Comparison of ENCODE assay signal across 1 cellular context in genomic region chr3:54146383-54147239, GRCh38.
TF ChIP-seq lines count a peak whose summit lies in the region.

No MANE protein-coding gene starts in this region.

TF ChIP-seq in HepG2, 621 proteins besides CTCF, POLR2A, EP300 and RAD21 (continued from another document and continues in another):
- no peak; the same call in 1 of the 2 replicates for TF ChIP-seq ZFP91 (CRISPR knock-in tag; IDR thresholded peaks at IDR 0.05; ENCODE audit: borderline replicate concordance)
- TF ChIP-seq THAP11 (CRISPR knock-in tag; IDR thresholded peaks at IDR 0.05): no peak
- no peak for TF ChIP-seq ZNF772 (CRISPR knock-in tag; IDR thresholded peaks at IDR 0.05)
- 0 out of 4 replicates have a peak, but pooled peaks of 1 of the 2 experiments have one; percentile 20 for TF ChIP-seq HMGXB4 (CRISPR knock-in tag; IDR thresholded peaks at IDR 0.05; ENCODE audit: borderline replicate concordance in 1 of 2, low read depth in 1 of 2)
- no peak for TF ChIP-seq ZNF326 (CRISPR knock-in tag; IDR thresholded peaks at IDR 0.05; ENCODE audit: borderline replicate concordance)
- TF ChIP-seq SUZ12 (IDR thresholded peaks at IDR 0.05; ENCODE audit: low read depth, low read length): no peak
- TF ChIP-seq FOSL1 (CRISPR knock-in tag; IDR thresholded peaks at IDR 0.05; ENCODE audit: borderline replicate concordance): no peak
- no peak for TF ChIP-seq ZNF567 (CRISPR knock-in tag; IDR thresholded peaks at IDR 0.05; ENCODE audit: borderline replicate concordance)
- no peak for TF ChIP-seq SOX6 (IDR thresholded peaks at IDR 0.05)
- TF ChIP-seq SOX6 (CRISPR knock-in tag; IDR thresholded peaks at IDR 0.05): no peak
- TF ChIP-seq SKI (IDR thresholded peaks at IDR 0.05; ENCODE audit: partially characterized antibody): no peak
- TF ChIP-seq ZNF30 (CRISPR knock-in tag; IDR thresholded peaks at IDR 0.05): no peak
- no peak for TF ChIP-seq ZNF383 (CRISPR knock-in tag; IDR thresholded peaks at IDR 0.05; ENCODE audit: borderline replicate concordance)
- no peak for TF ChIP-seq ZBTB46 (CRISPR knock-in tag; IDR thresholded peaks at IDR 0.05; ENCODE audit: borderline replicate concordance)
- TF ChIP-seq GRHL1 (CRISPR knock-in tag; conservative IDR thresholded peaks at IDR 0.05): no peak
- TF ChIP-seq JUNB (CRISPR knock-in tag; IDR thresholded peaks at IDR 0.05; ENCODE audit: borderline replicate concordance): no peak
- no peak for TF ChIP-seq GLMP (CRISPR knock-in tag; IDR thresholded peaks at IDR 0.05; ENCODE audit: borderline replicate concordance)
- TF ChIP-seq DR1 (CRISPR knock-in tag; IDR thresholded peaks at IDR 0.05): no peak
- no peak for TF ChIP-seq SAP130 (CRISPR knock-in tag; IDR thresholded peaks at IDR 0.05; ENCODE audit: low read depth)
- peak; percentile 47; the same call in 1 of the 2 replicates for TF ChIP-seq CEBPB (IDR thresholded peaks at IDR 0.05; ENCODE audit: borderline replicate concordance, low read depth, low read length)
- no peak for TF ChIP-seq SIN3B (IDR thresholded peaks at IDR 0.05; ENCODE audit: low read length)
- TF ChIP-seq MEIS2 (CRISPR knock-in tag; IDR thresholded peaks at IDR 0.05): no peak
- TF ChIP-seq CEBPG (CRISPR knock-in tag; IDR thresholded peaks at IDR 0.05): peak; percentile 41; the same call in 1 of the 2 replicates
- no peak for TF ChIP-seq RAD51 (IDR thresholded peaks at IDR 0.05; ENCODE audit: borderline replicate concordance)
- no peak for TF ChIP-seq ZNF235 (CRISPR knock-in tag; IDR thresholded peaks at IDR 0.05; ENCODE audit: borderline replicate concordance)
- TF ChIP-seq DZIP1 (CRISPR knock-in tag; IDR thresholded peaks at IDR 0.05): no peak
- no peak for TF ChIP-seq KDM5A (IDR thresholded peaks at IDR 0.05; ENCODE audit: borderline replicate concordance, low read length)
- TF ChIP-seq MTF2 (CRISPR knock-in tag; IDR thresholded peaks at IDR 0.05; ENCODE audit: borderline replicate concordance): no peak
- TF ChIP-seq DPF2 (CRISPR knock-in tag; IDR thresholded peaks at IDR 0.05; ENCODE audit: borderline replicate concordance, low read depth): peak; percentile 12; the same call in 1 of the 2 replicates
- TF ChIP-seq ATF7-NPFF (CRISPR knock-in tag; IDR thresholded peaks at IDR 0.05; ENCODE audit: low read depth): no peak
- no peak for TF ChIP-seq ZNF766 (CRISPR knock-in tag; IDR thresholded peaks at IDR 0.05; ENCODE audit: borderline replicate concordance)
- TF ChIP-seq KLF6 (CRISPR knock-in tag; IDR thresholded peaks at IDR 0.05): no peak
- TF ChIP-seq ZNF589 (CRISPR knock-in tag; conservative IDR thresholded peaks at IDR 0.05): no peak
- peak; percentile 88 for TF ChIP-seq STAG1 (CRISPR knock-in tag; IDR thresholded peaks at IDR 0.05)
- TF ChIP-seq ARHGAP35 (CRISPR knock-in tag; IDR thresholded peaks at IDR 0.05; ENCODE audit: borderline replicate concordance): no peak
- no peak for TF ChIP-seq MYPOP (CRISPR knock-in tag; IDR thresholded peaks at IDR 0.05)
- no peak for TF ChIP-seq RERE (CRISPR knock-in tag; IDR thresholded peaks at IDR 0.05; ENCODE audit: low read depth)
- no peak for TF ChIP-seq NFKBIZ (CRISPR knock-in tag; IDR thresholded peaks at IDR 0.05)
- peak; percentile 44; the same call in 1 of the 2 replicates for TF ChIP-seq ZFX (CRISPR knock-in tag; IDR thresholded peaks at IDR 0.05; ENCODE audit: low read depth)
- no peak for TF ChIP-seq GABPB1 (CRISPR knock-in tag; IDR thresholded peaks at IDR 0.05)
- peak; percentile 18; the same call in 1 of the 2 replicates for TF ChIP-seq TFDP1 (CRISPR knock-in tag; IDR thresholded peaks at IDR 0.05; ENCODE audit: borderline replicate concordance)
- no peak for TF ChIP-seq ZNF546 (CRISPR knock-in tag; conservative IDR thresholded peaks at IDR 0.05)
- TF ChIP-seq SRY (CRISPR knock-in tag; IDR thresholded peaks at IDR 0.05): no peak
- no peak for TF ChIP-seq ZFP90 (CRISPR knock-in tag; IDR thresholded peaks at IDR 0.05; ENCODE audit: borderline replicate concordance)
- no peak for TF ChIP-seq EHMT2 (IDR thresholded peaks at IDR 0.05; ENCODE audit: borderline replicate concordance, low read depth, low read length)
- no peak for TF ChIP-seq ZNF558 (CRISPR knock-in tag; IDR thresholded peaks at IDR 0.05; ENCODE audit: borderline replicate concordance)
- no peak for TF ChIP-seq MXD4 (CRISPR knock-in tag; IDR thresholded peaks at IDR 0.05)
- no peak for TF ChIP-seq ZZZ3 (CRISPR knock-in tag; IDR thresholded peaks at IDR 0.05; ENCODE audit: borderline replicate concordance)
- TF ChIP-seq SMARCE1 (IDR thresholded peaks at IDR 0.05; ENCODE audit: borderline replicate concordance): no peak
- no peak for TF ChIP-seq ZNF136 (CRISPR knock-in tag; IDR thresholded peaks at IDR 0.05; ENCODE audit: low read depth)
- TF ChIP-seq MYNN (CRISPR knock-in tag; IDR thresholded peaks at IDR 0.05; ENCODE audit: low read depth): no peak
